Comparison of ENCODE assay signal across 1 cellular context in genomic region chr12:26937863-26938659, GRCh38.
TF ChIP-seq lines count a peak whose summit lies in the region.

Gene FGFR1OP2, plus strand, starts transcription at chr12:26938470. Its CDS starts 15,689 bp downstream, at chr12:26954159.
Gene INTS13, minus strand, starts transcription at chr12:26937981. Its CDS starts 1,178 bp downstream, at chr12:26936803.

TF ChIP-seq in K562, 482 proteins besides CTCF, POLR2A, EP300 and RAD21 (continued from another document):
- TF ChIP-seq ID3 (CRISPR knock-in tag; IDR thresholded peaks at IDR 0.05) (0 out of 2 replicates have a peak, but pooled peaks have one; percentile 22), ID3 (tag; IDR thresholded peaks at IDR 0.05) (no peak), TEAD1 (CRISPR knock-in tag; IDR thresholded peaks at IDR 0.05) (peak in 1 of 2 experiments; percentile 34; a peak in 1 of 4 replicates), MAFK (IDR thresholded peaks at IDR 0.05; ENCODE audit: low read length) (no peak), BRCA1 (IDR thresholded peaks at IDR 0.05) (no peak), BRCA1 (CRISPR knock-in tag; IDR thresholded peaks at IDR 0.05) (no peak), ZNF699 (CRISPR knock-in tag; IDR thresholded peaks at IDR 0.05; ENCODE audit: insufficient replicate concordance) (no peak), TFE3 (CRISPR knock-in tag; IDR thresholded peaks at IDR 0.05) (no peak), ZBTB34 (CRISPR knock-in tag; IDR thresholded peaks at IDR 0.05) (no peak), OTX1 (CRISPR knock-in tag; IDR thresholded peaks at IDR 0.05) (no peak; the same call in 1 of the 2 replicates), MAX (CRISPR knock-in tag; IDR thresholded peaks at IDR 0.05) (no peak), CAMTA2 (CRISPR knock-in tag; conservative IDR thresholded peaks at IDR 0.05) (no peak), HNRNPLL (IDR thresholded peaks at IDR 0.05; ENCODE audit: low read depth, low read length, poor library complexity, severe bottlenecking) (peak; percentile 80), CREB5 (CRISPR knock-in tag; IDR thresholded peaks at IDR 0.05) (no peak), MNT (conservative IDR thresholded peaks at IDR 0.05) (peak; percentile 49 to 68; a peak in 2 of 4 replicates), MTF1 (CRISPR knock-in tag; IDR thresholded peaks at IDR 0.05; ENCODE audit: borderline replicate concordance) (no peak), FOXJ3 (CRISPR knock-in tag; IDR thresholded peaks at IDR 0.05) (no peak), ZNF282 (CRISPR knock-in tag; IDR thresholded peaks at IDR 0.05) (no peak), IRF1 (CRISPR knock-in tag; IDR thresholded peaks at IDR 0.05; ENCODE audit: borderline replicate concordance) (no peak), MEIS2 (IDR thresholded peaks at IDR 0.05; ENCODE audit: partially characterized antibody) (peak; percentile 96), HMG20A (CRISPR knock-in tag; conservative IDR thresholded peaks at IDR 0.05) (no peak), ZNF354B (CRISPR knock-in tag; IDR thresholded peaks at IDR 0.05) (no peak), SNAPC5 (CRISPR knock-in tag; IDR thresholded peaks at IDR 0.05) (no peak), KDM4B (IDR thresholded peaks at IDR 0.05; ENCODE audit: borderline replicate concordance in 2 of 2, low read depth in 1 of 2) (peak in 1 of 2 experiments; percentile 44; a peak in 1 of 4 replicates), CSDE1 (IDR thresholded peaks at IDR 0.05) (0 out of 4 replicates have a peak, but pooled peaks of 1 of the 2 experiments have one; percentile 35), TAF1 (IDR thresholded peaks at IDR 0.05; ENCODE audit: control insufficient read depth, extremely low read depth, insufficient read depth, low read length, severe bottlenecking) (peak; percentile 91), CHD1 (IDR thresholded peaks at IDR 0.05; ENCODE audit: low read length) (no peak), DIDO1 (tag; IDR thresholded peaks at IDR 0.05; ENCODE audit: low read depth) (0 out of 2 replicates have a peak, but pooled peaks have one; percentile 33), TBL1XR1 (IDR thresholded peaks at IDR 0.05; ENCODE audit: low read length in 2 of 2) (no peak), PRMT5 (CRISPR knock-in tag; IDR thresholded peaks at IDR 0.05) (no peak), MYBL2 (IDR thresholded peaks at IDR 0.05; ENCODE audit: low read depth) (no peak), MYBL2 (CRISPR knock-in tag; IDR thresholded peaks at IDR 0.05; ENCODE audit: borderline replicate concordance) (no peak), RCOR1 (IDR thresholded peaks at IDR 0.05; ENCODE audit: borderline replicate concordance in 1 of 2, low read depth in 2 of 2, low read length in 2 of 2) (no peak), RBBP5 (IDR thresholded peaks at IDR 0.05; ENCODE audit: borderline replicate concordance, insufficient read depth, low read length, poor library complexity, severe bottlenecking) (peak; percentile 17), PKNOX1 (IDR thresholded peaks at IDR 0.05) (0 out of 2 replicates have a peak, but pooled peaks have one; percentile 5), U2AF2 (optimal IDR thresholded peaks at IDR 0.05; ENCODE audit: low read depth, low read length) (no peak), ETS2 (tag; IDR thresholded peaks at IDR 0.05; ENCODE audit: borderline replicate concordance, poor library complexity, severe bottlenecking) (no peak), SAFB (IDR thresholded peaks at IDR 0.05; ENCODE audit: borderline replicate concordance, low read depth, low read length) (peak; percentile 28; the same call in 1 of the 2 replicates)
TF ChIP-seq in K562: peak in this region for 91.
